ENCODE assay signal across 15 cellular contexts in the genomic region with DNA sequence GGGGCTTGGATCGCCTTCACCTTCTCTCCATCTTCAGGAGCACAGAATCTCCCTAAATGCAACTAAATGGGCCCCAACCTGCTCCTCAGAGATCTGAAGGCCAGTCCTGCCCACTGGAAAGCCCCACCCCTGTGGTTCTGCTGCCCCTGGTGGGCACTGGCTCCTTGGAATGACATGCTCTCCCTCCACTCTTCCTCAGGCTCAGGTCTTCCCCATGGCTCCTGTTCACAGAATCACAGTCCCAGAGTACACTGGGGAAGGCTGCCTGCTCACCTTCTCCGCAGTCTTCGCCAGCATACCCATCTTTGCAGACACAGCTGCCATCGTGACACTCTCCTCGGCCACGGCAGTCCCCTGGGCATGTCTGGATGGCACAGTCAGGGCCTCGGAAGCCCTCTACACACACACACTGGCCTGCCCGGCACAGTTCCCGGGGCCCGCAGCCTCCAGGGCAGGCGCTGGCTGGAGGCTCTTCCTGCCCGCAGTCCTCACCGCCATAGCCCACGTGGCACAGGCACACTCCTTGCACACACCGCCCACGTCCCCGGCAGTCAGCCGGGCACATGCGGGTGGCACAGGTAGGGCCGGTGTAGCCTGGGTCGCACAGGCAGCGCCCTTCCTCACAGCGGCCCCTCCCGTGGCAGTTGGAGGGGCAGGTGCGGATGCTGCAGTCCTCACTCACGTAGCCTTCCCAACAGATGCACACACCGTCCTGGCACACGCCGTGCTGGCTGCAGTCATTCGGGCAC. TPM values are rescaled to one million over a fixed set of nuclear protein-coding genes. Genes with fewer than 3 reads are reported as not detected.
DNase-seq lines count a peak whose midpoint lies in the region; ATAC-seq and TF ChIP-seq lines count a peak whose summit lies in the region.
"Had no signal": no experiment of that assay in that cellular context is flagged by ENCODE, and none has a peak within 500 bp of the region (broad histone marks: within the 10 kb centered on the region; RNA-seq: fewer than 3 reads in every experiment).

No MANE protein-coding gene starts in this region.

- H3K4me1 Mint-ChIP-seq in CD14-positive monocyte (peaks cover 4% of the 10 kb centered on the region), progenitor cell of endocrine pancreas (ENCODE audit: low read depth) (peaks cover 4% of the 10 kb centered on the region)

- no peak for TF ChIP-seq POLR2A in esophagus muscularis mucosa (IDR thresholded peaks at IDR 0.05; ENCODE audit: low read depth)

- peaks cover 3 to 53% (median 30%) of the 10 kb centered on the region in 4 donors for H3K36me3 ChIP-seq in esophagus muscularis mucosa
- H3K36me3 ChIP-seq: ovary had no signal

- no peaks in the 10 kb centered on the region for H3K9me3 ChIP-seq in esophagus muscularis mucosa
- H3K9me3 ChIP-seq: ovary had no signal

- DNase-seq in CD14-positive monocyte (ENCODE audit: low spot score), result no peak
- DNase-seq in NCI-H69 (lab: John Stamatoyannopoulos, UW), result peak; percentile 46
- DNase-seq in esophagus muscularis mucosa (ENCODE audit: extremely low spot score), result no peak
- DNase-seq in progenitor cell of endocrine pancreas (ENCODE audit: low spot score, unreplicated experiment), result no peak
- DNase-seq in HUDEP-2 (lab: John Stamatoyannopoulos, UW; ENCODE audit: unreplicated experiment in 76 of 76), result no peak
- DNase-seq in NOMO-1 treated with DMSO at 0.1 percent for 48 hours (lab: John Stamatoyannopoulos, UW; ENCODE audit: unreplicated experiment), result no peak
- DNase-seq: activated CD4-positive, CD25-positive, alpha-beta regulatory T cell treated with anti-CD3 and anti-CD28 coated beads, Interleukin-2, amount 50 U/mL, for 72 hours; DMS79; HCEC 1CT; KG1; NCI-H187 treated with DMSO at 0.1 percent for 48 hours; ovary had no signal

- H3K9me3 Mint-ChIP-seq in CD14-positive monocyte (peaks cover 0 to 9% (median 0%) of the 10 kb centered on the region in 7 donors), progenitor cell of endocrine pancreas (ENCODE audit: low read depth) (no peaks in the 10 kb centered on the region)

- H3K36me3 Mint-ChIP-seq in CD14-positive monocyte (no peaks in the 10 kb centered on the region), progenitor cell of endocrine pancreas (ENCODE audit: insufficient read depth) (no peaks in the 10 kb centered on the region)

- peaks cover 30 to 68% (median 51%) of the 10 kb centered on the region in 4 donors for H3K4me1 ChIP-seq in esophagus muscularis mucosa

- H3K4me3 ChIP-seq in esophagus muscularis mucosa, result peak overlapping the region in 3 of 4 donors; percentile 31 to 38 (median 36)
- H3K4me3 ChIP-seq: ovary had no signal

- H3K27me3 ChIP-seq in esophagus muscularis mucosa, result peaks cover 0 to 32% (median 15%) of the 10 kb centered on the region in 4 donors
- H3K27me3 ChIP-seq: ovary had no signal

- H3K4me3 Mint-ChIP-seq in CD14-positive monocyte, result peak overlapping the region; percentile 32 to 70
- no peak overlapping the region for H3K4me3 Mint-ChIP-seq in progenitor cell of endocrine pancreas (ENCODE audit: low read depth)

- no peak for TF ChIP-seq CTCF in CD14-positive monocyte (IDR thresholded peaks at IDR 0.05)
- TF ChIP-seq CTCF in esophagus muscularis mucosa (IDR thresholded peaks at IDR 0.05), result no peak
- peak; percentile 13 for TF ChIP-seq CTCF in progenitor cell of endocrine pancreas (IDR thresholded peaks at IDR 0.05; ENCODE audit: unreplicated experiment)

- no peak for ATAC-seq in GM18520 (IDR thresholded peaks at IDR 0.05; ENCODE audit: unreplicated experiment)

- peaks cover 48 to 66% (median 55%) of the 10 kb centered on the region in 3 donors for H3K27me3 Mint-ChIP-seq in CD14-positive monocyte (ENCODE audit: low read depth in 3 of 3)
- H3K27me3 Mint-ChIP-seq in progenitor cell of endocrine pancreas, result peaks cover 19% of the 10 kb centered on the region

- H3K27ac Mint-ChIP-seq in CD14-positive monocyte (no peak overlapping the region), progenitor cell of endocrine pancreas (no peak overlapping the region)

- TF ChIP-seq EP300 in esophagus muscularis mucosa (IDR thresholded peaks at IDR 0.05), result no peak

- WGBS in esophagus muscularis mucosa, result 81% methylated on average over 6 of the region's 30 CpGs

- peak overlapping the region in 1 of 4 donors; percentile 52 for H3K27ac ChIP-seq in esophagus muscularis mucosa (replicated peaks in 1 of 4)

- intact Hi-C loops in CD14-positive monocyte (cut with micrococcal nuclease) (no loop called here), esophagus muscularis mucosa (cut with DNase I) (no loop called here)

RNA-seq across cellular contexts. Expression of a gene that starts 13.6 kb away (rescaled TPM):
- polyA plus RNA-seq in CD14-positive monocyte, result not detected
- 100 to 1,000 TPM; 223 to 525 (median 326) TPM for total RNA-seq in esophagus muscularis mucosa
- total RNA-seq in progenitor cell of endocrine pancreas, result 10.3 and 14.6 TPM in 2 replicates

RNA-seq across cellular contexts. Expression of a gene that starts 32.5 kb away (rescaled TPM):
- 10 to 100 TPM; 15.7 to 17.8 TPM for polyA plus RNA-seq in CD14-positive monocyte
- total RNA-seq in esophagus muscularis mucosa, result 10 to 100 TPM; 17.7 to 37.4 (median 27.2) TPM
- 89.4 and 95.0 TPM in 2 replicates for total RNA-seq in progenitor cell of endocrine pancreas

RNA-seq across cellular contexts. Expression of a gene that starts 34.6 kb away (rescaled TPM):
- 1 to 10 TPM; 1.2 to 1.8 TPM for polyA plus RNA-seq in CD14-positive monocyte
- total RNA-seq in esophagus muscularis mucosa (1 to 10 TPM; 2.7 to 6.3 (median 3.9) TPM), progenitor cell of endocrine pancreas (8.4 and 8.7 TPM in 2 replicates)

RNA-seq across cellular contexts. Expression of a gene that starts 56.2 kb away (rescaled TPM):
- not detected for polyA plus RNA-seq in CD14-positive monocyte
- total RNA-seq in esophagus muscularis mucosa (1 to 10 TPM; 2.7 to 4.4 (median 4.0) TPM), progenitor cell of endocrine pancreas (2.9 and 3.3 TPM in 2 replicates)

RNA-seq across cellular contexts. Expression of a gene that starts 57.3 kb away (rescaled TPM):
- not detected for polyA plus RNA-seq in CD14-positive monocyte
- total RNA-seq in esophagus muscularis mucosa, result 1 to 10 TPM in 3 of 4 donors, under 1 TPM in 1; 0.33 to 3.7 (median 1.9) TPM
- 0.38 and 0.67 TPM in 2 replicates for total RNA-seq in progenitor cell of endocrine pancreas
- total RNA-seq: lung microvascular endothelial cell, SK-MEL-5 had no signal

Comparison
In these comparisons a context has a peak if more than half of its experiments do, and no peak if none do; other contexts are left out.
1. RNA of a gene that starts 13.6 kb away (total RNA-seq): 223 to 525 TPM in esophagus muscularis mucosa; 10.3 to 14.6 TPM in progenitor cell of endocrine pancreas; every median in the first group is over 10 times any median in the second.